Comparison of ENCODE assay signal across 26 cellular contexts in the genomic region with DNA sequence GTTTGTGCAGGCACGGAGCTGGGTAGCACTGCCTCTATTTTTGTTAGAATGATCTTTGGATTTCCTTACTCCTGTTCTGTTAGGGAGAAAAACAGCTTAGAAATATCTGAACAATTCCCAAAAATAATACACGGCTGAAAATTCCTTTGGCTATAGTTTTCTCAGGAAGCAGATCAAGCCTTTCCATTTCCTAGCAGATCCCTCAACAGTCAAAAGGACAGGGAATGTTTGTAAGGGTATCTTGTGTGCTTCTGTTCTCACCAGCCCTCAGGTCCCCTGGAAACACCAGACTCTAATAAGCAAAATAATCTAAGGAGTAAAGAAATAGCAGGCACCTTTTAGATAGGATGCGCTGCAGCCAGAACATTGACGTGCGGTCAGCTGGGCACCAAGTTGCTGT.
"Had no signal": no experiment of that assay in that cellular context is flagged by ENCODE, and none has a peak within 500 bp of the region (broad histone marks: within the 10 kb centered on the region; RNA-seq: fewer than 3 reads in every experiment).

No MANE protein-coding gene starts in this region.

- H3K4me3 ChIP-seq: Peyer's patch, SJSA1 had no signal

- H3K9me3 ChIP-seq: Peyer's patch, SJSA1 had no signal

- H3K4me1 Mint-ChIP-seq: activated naive CD4-positive, alpha-beta T cell treated with anti-CD3 and anti-CD28 coated beads, Interleukin-2, amount 10 ng/mL, durations not matched to agents 7 days and 5 days; activated naive CD8-positive, alpha-beta T cell treated with anti-CD3 and anti-CD28 coated beads for 36 hours had no signal

- H3K4me1 ChIP-seq: SJSA1 had no signal

- H3K36me3 Mint-ChIP-seq: activated naive CD4-positive, alpha-beta T cell treated with anti-CD3 and anti-CD28 coated beads, Interleukin-2, amount 10 ng/mL, durations not matched to agents 7 days and 5 days; activated naive CD8-positive, alpha-beta T cell treated with anti-CD3 and anti-CD28 coated beads for 36 hours had no signal

- H3K36me3 ChIP-seq: Peyer's patch, SJSA1 had no signal

- DNase-seq: activated CD4-positive, alpha-beta T cell treated with anti-CD3 and anti-CD28 coated beads for 4 hours; activated CD8-positive, alpha-beta memory T cell treated with anti-CD3 and anti-CD28 coated beads, Interleukin-2, amount 50 U/mL, for 4 hours; activated CD8-positive, alpha-beta T cell treated with anti-CD3 and anti-CD28 coated beads for 36 hours; activated gamma-delta T cell treated with Interleukin-2 at 50 U/mL for 16 hours; activated naive CD4-positive, alpha-beta T cell treated with anti-CD3 and anti-CD28 coated beads, Interleukin-2, amount 10 ng/mL, durations not matched to agents 7 days and 5 days; activated naive CD8-positive, alpha-beta T cell treated with anti-CD3 and anti-CD28 coated beads for 36 hours; activated T-cell treated with anti-CD3 and anti-CD28 coated beads, Interleukin-2, amount 50 U/mL, for 72 hours; IMR-90; Kasumi-1; KBM-7; NCI-H1105 treated with DMSO at 0.1 percent for 48 hours; NCI-H146; NCI-H187 treated with DMSO at 0.1 percent for 48 hours; NCI-H2081 treated with DMSO at 0.1 percent for 48 hours; NCI-H2171; NCI-H226; NCI-H510A; NCI-H526 treated with DMSO at 0.1 percent for 48 hours; NCI-H82; NK-92 treated with Interleukin-12 subunit alpha and Interleukin-12 subunit beta, amount 100 ng/mL, for 24 hours; Peyer's patch; SHP77 had no signal

- H3K9me3 Mint-ChIP-seq: activated CD8-positive, alpha-beta T cell treated with anti-CD3 and anti-CD28 coated beads for 36 hours; activated naive CD4-positive, alpha-beta T cell treated with anti-CD3 and anti-CD28 coated beads, Interleukin-2, amount 10 ng/mL, durations not matched to agents 7 days and 5 days; activated naive CD8-positive, alpha-beta T cell treated with anti-CD3 and anti-CD28 coated beads for 36 hours; activated T-cell treated with anti-CD3 and anti-CD28 coated beads, Interleukin-2, amount 50 U/mL, for 72 hours; activated T-helper 2 cell treated with anti-CD3 and anti-CD28 coated beads, Interferon-gamma antibody, Interleukin-2, Interleukin-4, amounts not matched to agents 10 μg/mL and 5 μg/mL and 100 μg/mL, durations not matched to agents 14 hours and 24 hours and 36 hours; T-helper 1 cell treated with Interleukin-12 subunit alpha and Interleukin-12 subunit beta and Interleukin-4 antibody, amounts not matched to agents 30 μg/mL and 1 μg/mL, for 36 hours had no signal

- H3K4me3 Mint-ChIP-seq: activated CD8-positive, alpha-beta T cell treated with anti-CD3 and anti-CD28 coated beads for 36 hours; activated naive CD4-positive, alpha-beta T cell treated with anti-CD3 and anti-CD28 coated beads, Interleukin-2, amount 10 ng/mL, durations not matched to agents 7 days and 5 days; activated naive CD8-positive, alpha-beta T cell treated with anti-CD3 and anti-CD28 coated beads for 36 hours; activated T-cell treated with anti-CD3 and anti-CD28 coated beads, Interleukin-2, amount 50 U/mL, for 72 hours; T-helper 1 cell treated with Interleukin-12 subunit alpha and Interleukin-12 subunit beta and Interleukin-4 antibody, amounts not matched to agents 30 μg/mL and 1 μg/mL, for 36 hours had no signal

- H3K27ac ChIP-seq: RWPE1, SJSA1 had no signal

- H3K27me3 ChIP-seq: Peyer's patch, SJSA1 had no signal

- H3K27ac Mint-ChIP-seq: activated CD8-positive, alpha-beta T cell treated with anti-CD3 and anti-CD28 coated beads for 36 hours; activated naive CD4-positive, alpha-beta T cell treated with anti-CD3 and anti-CD28 coated beads, Interleukin-2, amount 10 ng/mL, durations not matched to agents 7 days and 5 days; activated naive CD8-positive, alpha-beta T cell treated with anti-CD3 and anti-CD28 coated beads for 36 hours; activated T-cell treated with anti-CD3 and anti-CD28 coated beads, Interleukin-2, amount 50 U/mL, for 72 hours; activated T-helper 2 cell treated with anti-CD3 and anti-CD28 coated beads, Interferon-gamma antibody, Interleukin-2, Interleukin-4, amounts not matched to agents 10 μg/mL and 5 μg/mL and 100 μg/mL, durations not matched to agents 14 hours and 24 hours and 36 hours; T-helper 1 cell treated with Interleukin-12 subunit alpha and Interleukin-12 subunit beta and Interleukin-4 antibody, amounts not matched to agents 30 μg/mL and 1 μg/mL, for 36 hours had no signal
